Comparison of ENCODE assay signal across 8 cellular contexts in genomic region chr2:96325884-96326255, GRCh38. TPM values are rescaled to one million over a fixed set of nuclear protein-coding genes. Genes with fewer than 3 reads are reported as not detected.
DNase-seq lines count a peak whose midpoint lies in the region; ATAC-seq lines count a peak whose summit lies in the region.

No MANE protein-coding gene starts in this region.

- no peaks in the 10 kb centered on the region for H3K9me3 ChIP-seq in HUES48 (ENCODE audit: control insufficient read depth, insufficient read depth, low read length)
- H3K9me3 ChIP-seq in iPS-18a (ENCODE audit: control insufficient read depth, low read depth, low read length): no peaks in the 10 kb centered on the region

- H2AFZ ChIP-seq in ACC112 (ENCODE audit: low read length, unreplicated experiment): no peak overlapping the region

- no peaks in the 10 kb centered on the region for H3K79me2 ChIP-seq in ACC112 (ENCODE audit: control insufficient read depth, insufficient read depth, low read length, unreplicated experiment)

- H3K27me3 Mint-ChIP-seq in activated T-cell treated with anti-CD3 and anti-CD28 coated beads, Interleukin-2, amount 50 U/mL, for 72 hours (ENCODE audit: low read depth): no peaks in the 10 kb centered on the region
- H3K27me3 Mint-ChIP-seq in stimulated activated naive CD8-positive, alpha-beta T cell treated with anti-CD3 and anti-CD28 coated beads, Interleukin-15, Interleukin-2, amounts not matched to agents 100 ng/mL and 50 ng/mL, for 24 hours: peaks cover 5% of the 10 kb centered on the region

- DNase-seq in activated T-cell treated with anti-CD3 and anti-CD28 coated beads, Interleukin-2, amount 50 U/mL, for 72 hours: peak; percentile 53 to 61
- DNase-seq in NCI-H1105 treated with DMSO at 0.1 percent for 48 hours (lab: John Stamatoyannopoulos, UW) (no peak), 8988T (no peak), iPS-NIHi7 (ENCODE audit: extremely low spot score) (no peak)

- H3K9ac ChIP-seq in HUES48 (ENCODE audit: low read depth, low read length): no peak overlapping the region
- H3K9ac ChIP-seq in iPS-18a (ENCODE audit: low read length): no peak overlapping the region

- peak overlapping the region; percentile 94 to 95 for H3K4me3 Mint-ChIP-seq in activated T-cell treated with anti-CD3 and anti-CD28 coated beads, Interleukin-2, amount 50 U/mL, for 72 hours
- peak overlapping the region; percentile 96 for H3K4me3 Mint-ChIP-seq in stimulated activated naive CD8-positive, alpha-beta T cell treated with anti-CD3 and anti-CD28 coated beads, Interleukin-15, Interleukin-2, amounts not matched to agents 100 ng/mL and 50 ng/mL, for 24 hours

- no peaks in the 10 kb centered on the region for H3K36me3 ChIP-seq in ACC112 (ENCODE audit: insufficient read depth, low read length)
- H3K36me3 ChIP-seq in HUES48 (ENCODE audit: control insufficient read depth, insufficient read depth, low read length): peaks cover 22% of the 10 kb centered on the region
- peaks cover 8% of the 10 kb centered on the region for H3K36me3 ChIP-seq in iPS-18a (ENCODE audit: control insufficient read depth, low read depth, low read length)

- H3K9me3 Mint-ChIP-seq in activated T-cell treated with anti-CD3 and anti-CD28 coated beads, Interleukin-2, amount 50 U/mL, for 72 hours: no peaks in the 10 kb centered on the region
- H3K9me3 Mint-ChIP-seq in stimulated activated naive CD8-positive, alpha-beta T cell treated with anti-CD3 and anti-CD28 coated beads, Interleukin-15, Interleukin-2, amounts not matched to agents 100 ng/mL and 50 ng/mL, for 24 hours: no peaks in the 10 kb centered on the region

- H3K27ac ChIP-seq in ACC112 (ENCODE audit: low read depth, low read length) (no peak overlapping the region), HUES48 (ENCODE audit: low read depth, low read length) (no peak overlapping the region), iPS-18a (ENCODE audit: low read length) (no peak overlapping the region)

- ATAC-seq in activated T-cell treated with anti-CD3 and anti-CD28 coated beads, Interleukin-2, amount 50 U/mL, for 72 hours (replicated peaks in 1 of 2): peak; percentile 52 to 53

- H3K27ac Mint-ChIP-seq in activated T-cell treated with anti-CD3 and anti-CD28 coated beads, Interleukin-2, amount 50 U/mL, for 72 hours: peak overlapping the region; percentile 93
- H3K27ac Mint-ChIP-seq in stimulated activated naive CD8-positive, alpha-beta T cell treated with anti-CD3 and anti-CD28 coated beads, Interleukin-15, Interleukin-2, amounts not matched to agents 100 ng/mL and 50 ng/mL, for 24 hours: peak overlapping the region; percentile 92

- H3K4me1 Mint-ChIP-seq in activated T-cell treated with anti-CD3 and anti-CD28 coated beads, Interleukin-2, amount 50 U/mL, for 72 hours (ENCODE audit: low read depth): peaks cover 70% of the 10 kb centered on the region
- H3K4me1 Mint-ChIP-seq in stimulated activated naive CD8-positive, alpha-beta T cell treated with anti-CD3 and anti-CD28 coated beads, Interleukin-15, Interleukin-2, amounts not matched to agents 100 ng/mL and 50 ng/mL, for 24 hours (ENCODE audit: low read depth): peaks cover 63% of the 10 kb centered on the region

- H3K4me1 ChIP-seq in ACC112 (ENCODE audit: control insufficient read depth, insufficient read depth, low read length, unreplicated experiment) (peaks cover 19% of the 10 kb centered on the region), HUES48 (ENCODE audit: control insufficient read depth, insufficient read depth, low read length) (0 out of 2 replicates have a peak, but pooled peaks cover 6% of the 10 kb centered on the region), iPS-18a (ENCODE audit: control insufficient read depth, low read depth, low read length) (peaks cover 2% of the 10 kb centered on the region)

- peak overlapping the region; percentile 47 for H3K4me3 ChIP-seq in ACC112 (ENCODE audit: low read depth, low read length)
- H3K4me3 ChIP-seq in HUES48 (ENCODE audit: low read depth, low read length): peak overlapping the region; percentile 77
- H3K4me3 ChIP-seq in iPS-18a (ENCODE audit: low read length): peak overlapping the region; percentile 77

- H3K27me3 ChIP-seq in ACC112 (ENCODE audit: insufficient read depth, low read length) (peaks cover 39% of the 10 kb centered on the region), HUES48 (ENCODE audit: control insufficient read depth, insufficient read depth, low read length) (peaks cover 46% of the 10 kb centered on the region), iPS-18a (ENCODE audit: control insufficient read depth, insufficient read depth, low read length) (peaks cover 52% of the 10 kb centered on the region)

- peaks cover 12 to 25% of the 10 kb centered on the region in 2 donors for H3K36me3 Mint-ChIP-seq in activated T-cell treated with anti-CD3 and anti-CD28 coated beads, Interleukin-2, amount 50 U/mL, for 72 hours (ENCODE audit: insufficient read depth in 2 of 2)
- peaks cover 45% of the 10 kb centered on the region for H3K36me3 Mint-ChIP-seq in stimulated activated naive CD8-positive, alpha-beta T cell treated with anti-CD3 and anti-CD28 coated beads, Interleukin-15, Interleukin-2, amounts not matched to agents 100 ng/mL and 50 ng/mL, for 24 hours (ENCODE audit: low read depth)

RNA-seq across cellular contexts. Expression of gene ITPRIPL1, which starts 0.8 kb away (rescaled TPM):
- 10 to 100 TPM; 28.0 to 31.4 TPM for total RNA-seq in activated T-cell treated with anti-CD3 and anti-CD28 coated beads, Interleukin-2, amount 50 U/mL, for 72 hours

RNA-seq across cellular contexts. Expression of gene NCAPH, which starts 9.7 kb away (rescaled TPM):
- total RNA-seq in activated T-cell treated with anti-CD3 and anti-CD28 coated beads, Interleukin-2, amount 50 U/mL, for 72 hours: 10 to 100 TPM; 82.2 to 86.2 TPM

RNA-seq across cellular contexts. Expression of gene SNRNP200, which starts 20.5 kb away (rescaled TPM):
- 100 to 1,000 TPM; 188 to 228 TPM for total RNA-seq in activated T-cell treated with anti-CD3 and anti-CD28 coated beads, Interleukin-2, amount 50 U/mL, for 72 hours

RNA-seq across cellular contexts. Expression of gene CIAO1, which starts 59.8 kb away (rescaled TPM):
- total RNA-seq in activated T-cell treated with anti-CD3 and anti-CD28 coated beads, Interleukin-2, amount 50 U/mL, for 72 hours: 10 to 100 TPM; 70.8 to 72.6 TPM

Comparison
In these comparisons a context has a peak if more than half of its experiments do, and no peak if none do; other contexts are left out.
1. DNase-seq: peak in activated T-cell treated with anti-CD3 and anti-CD28 coated beads, Interleukin-2, amount 50 U/mL, for 72 hours (2 of 2); none in NCI-H1105 treated with DMSO at 0.1 percent for 48 hours (single experiment), 8988T (single experiment) and iPS-NIHi7 (single experiment).
2. Peak in every context shown above with its lines, with median percentiles within 50 percentile points of each other: H3K4me3 ChIP-seq.